In genomic region chr13:41613984-41614581, GRCh38 we compare ENCODE assay signal across 8 cellular contexts.
DNase-seq lines count a peak whose midpoint lies in the region; FAIRE-seq and TF ChIP-seq lines count a peak whose summit lies in the region.

No MANE protein-coding gene starts in this region.

- H3K9me3 ChIP-seq in liver (ENCODE audit: control insufficient read depth in 4 of 4, low read length in 3 of 4): no peaks in the 10 kb centered on the region

- 80% methylated on average over 12 of the region's 12 CpGs for WGBS in liver

- TF ChIP-seq RAD21 in liver (IDR thresholded peaks at IDR 0.05): no peak

- H3K9ac ChIP-seq in liver (ENCODE audit: low read depth in 1 of 2, low read length in 2 of 2): no peak overlapping the region

- TF ChIP-seq POLR2A in GM12891 (IDR thresholded peaks at IDR 0.05; ENCODE audit: low read depth, low read length): no peak

- peaks cover 2 to 41% (median 34%) of the 10 kb centered on the region in 4 donors for H3K36me3 ChIP-seq in liver (ENCODE audit: control insufficient read depth in 4 of 4, insufficient read depth in 3 of 4, low read depth in 1 of 4, low read length in 3 of 4)

- no peaks in the 10 kb centered on the region for H3K4me1 ChIP-seq in liver (ENCODE audit: control insufficient read depth in 4 of 4, insufficient read depth in 4 of 4, low read length in 3 of 4)

- DNase-seq in HS-5 (ENCODE audit: low read depth): peak; percentile 48
- DNase-seq in epidermal melanocyte (ENCODE audit: insufficient read length, low spot score): peak; percentile 43
- peak; percentile 50 for DNase-seq in stromal cell of bone marrow (ENCODE audit: low read depth)
- DNase-seq in cerebellar cortex (ENCODE audit: low spot score): no peak
- no peak for DNase-seq in GF-D8 (lab: John Stamatoyannopoulos, UW)
- DNase-seq in effector CD8-positive, alpha-beta T cell (lab: John Stamatoyannopoulos, UW): no peak
- no peak for DNase-seq in GM12891 (ENCODE audit: insufficient read length, low spot score)

- FAIRE-seq in GM12891 (lab: Jason Lieb, UNC): no peak

- no peak overlapping the region for H3K27ac ChIP-seq in liver (ENCODE audit: low read depth in 1 of 2, low read length in 2 of 2)

- TF ChIP-seq CTCF in liver (IDR thresholded peaks at IDR 0.05; ENCODE audit: low read depth, low read length, missing input control): no peak

- no peak overlapping the region for H3K4me3 ChIP-seq in liver (ENCODE audit: low read depth in 1 of 3, low read length in 3 of 3)

- no peaks in the 10 kb centered on the region for H3K27me3 ChIP-seq in liver (ENCODE audit: control insufficient read depth in 4 of 4, insufficient read depth in 4 of 4, low read length in 3 of 4)

TF ChIP-seq in liver, 16 proteins besides CTCF, POLR2A, EP300 and RAD21:
- TF ChIP-seq MAX (IDR thresholded peaks at IDR 0.05) (no peak), NR2F2 (IDR thresholded peaks at IDR 0.05) (peak; percentile 56)

TF ChIP-seq in GM12891, 5 proteins besides CTCF, POLR2A, EP300 and RAD21:
- TF ChIP-seq POU2F2 (IDR thresholded peaks at IDR 0.05; ENCODE audit: low read depth, low read length) (no peak), POLR2AphosphoS5 (IDR thresholded peaks at IDR 0.05; ENCODE audit: low read depth, low read length) (no peak), PAX5 (IDR thresholded peaks at IDR 0.05; ENCODE audit: insufficient read depth, low read length, severe bottlenecking) (no peak), SPI1 (IDR thresholded peaks at IDR 0.05; ENCODE audit: low read depth, low read length) (no peak), TAF1 (IDR thresholded peaks at IDR 0.05; ENCODE audit: low read depth, low read length) (no peak)

Comparison
In these comparisons a context has a peak if more than half of its experiments do, and no peak if none do; other contexts are left out.
1. DNase-seq: peak in HS-5 (single experiment), epidermal melanocyte (single experiment) and stromal cell of bone marrow (single experiment); none in cerebellar cortex (single experiment), GF-D8 (single experiment), effector CD8-positive, alpha-beta T cell (single experiment) and GM12891 (single experiment).